Comparison of ENCODE assay signal across 9 cellular contexts in genomic region chr5:10595305-10595677, GRCh38. TPM values are rescaled to one million over a fixed set of nuclear protein-coding genes. Genes with fewer than 3 reads are reported as not detected.
DNase-seq lines count a peak whose midpoint lies in the region; ATAC-seq and TF ChIP-seq lines count a peak whose summit lies in the region.
"Had no signal": no experiment of that assay in that cellular context is flagged by ENCODE, and none has a peak within 500 bp of the region (broad histone marks: within the 10 kb centered on the region; RNA-seq: fewer than 3 reads in every experiment).

No MANE protein-coding gene starts in this region.

- intact Hi-C loops in MCF 10A (cut with micrococcal nuclease) (no loop called here), mucosa of descending colon (cut with DNase I, micrococcal nuclease) (no loop called here)

- H3K27me3 Mint-ChIP-seq in stimulated activated naive CD8-positive, alpha-beta T cell treated with anti-CD3 and anti-CD28 coated beads, Interleukin-15, Interleukin-2, amounts not matched to agents 100 ng/mL and 50 ng/mL, for 24 hours = peaks cover 10% of the 10 kb centered on the region
- no peaks in the 10 kb centered on the region for H3K27me3 Mint-ChIP-seq in MCF 10A (ENCODE audit: insufficient read depth, unreplicated experiment)

- H3K9me3 ChIP-seq in mucosa of descending colon = no peaks in the 10 kb centered on the region

- no peak for DNase-seq in stimulated activated naive CD8-positive, alpha-beta T cell treated with anti-CD3 and anti-CD28 coated beads, Interleukin-15, Interleukin-2, amounts not matched to agents 100 U/mL and 50 U/mL, for 24 hours
- DNase-seq in MCF 10A (ENCODE audit: unreplicated experiment) = peak; percentile 43
- DNase-seq in mucosa of descending colon = no peak
- no peak for DNase-seq in OCI-M1 (lab: John Stamatoyannopoulos, UW)
- DNase-seq in activated naive CD4-positive, alpha-beta T cell treated with anti-CD3 and anti-CD28 coated beads, Interleukin-2, amount 50 U/mL, for 72 hours (ENCODE audit: low spot score in 2 of 2) = no peak
- no peak for DNase-seq in NCI-H345 (lab: John Stamatoyannopoulos, UW)

- peaks cover 21% of the 10 kb centered on the region for H3K9me3 Mint-ChIP-seq in stimulated activated naive CD8-positive, alpha-beta T cell treated with anti-CD3 and anti-CD28 coated beads, Interleukin-15, Interleukin-2, amounts not matched to agents 100 ng/mL and 50 ng/mL, for 24 hours
- no peaks in the 10 kb centered on the region for H3K9me3 Mint-ChIP-seq in MCF 10A (ENCODE audit: unreplicated experiment)
- H3K9me3 Mint-ChIP-seq in activated naive CD4-positive, alpha-beta T cell treated with anti-CD3 and anti-CD28 coated beads, Interleukin-2, amount 50 U/mL, for 72 hours = peaks cover 0 to 9% of the 10 kb centered on the region in 2 donors

- POLR2A ChIA-PET in MCF 10A (lab: Yijun Ruan, JAX) = no interaction called here

- H3K36me3 ChIP-seq in mucosa of descending colon (ENCODE audit: low read depth) = no peaks in the 10 kb centered on the region

- TF ChIP-seq CTCF in MCF 10A (IDR thresholded peaks at IDR 0.05; ENCODE audit: unreplicated experiment) (no peak), mucosa of descending colon (IDR thresholded peaks at IDR 0.05) (no peak)

- no peak for ATAC-seq in stimulated activated naive CD8-positive, alpha-beta T cell treated with anti-CD3 and anti-CD28 coated beads, Interleukin-15, Interleukin-2, amounts not matched to agents 100 U/mL and 50 U/mL, for 24 hours
- peak; percentile 17 for ATAC-seq in mucosa of descending colon
- ATAC-seq in HG03571 (IDR thresholded peaks at IDR 0.05; ENCODE audit: unreplicated experiment) = no peak
- ATAC-seq in activated naive CD4-positive, alpha-beta T cell treated with anti-CD3 and anti-CD28 coated beads, Interleukin-2, amount 50 U/mL, for 72 hours = no peak
- ATAC-seq: naive thymus-derived CD8-positive, alpha-beta T cell had no signal

- peaks cover 33% of the 10 kb centered on the region for H3K36me3 Mint-ChIP-seq in stimulated activated naive CD8-positive, alpha-beta T cell treated with anti-CD3 and anti-CD28 coated beads, Interleukin-15, Interleukin-2, amounts not matched to agents 100 ng/mL and 50 ng/mL, for 24 hours (ENCODE audit: low read depth)
- H3K36me3 Mint-ChIP-seq in MCF 10A (ENCODE audit: insufficient read depth, unreplicated experiment) = no peaks in the 10 kb centered on the region
- peaks cover 5 to 28% of the 10 kb centered on the region in 2 donors for H3K36me3 Mint-ChIP-seq in activated naive CD4-positive, alpha-beta T cell treated with anti-CD3 and anti-CD28 coated beads, Interleukin-2, amount 50 U/mL, for 72 hours

- H3K4me3 ChIP-seq in mucosa of descending colon = no peak overlapping the region

- H3K27ac Mint-ChIP-seq in stimulated activated naive CD8-positive, alpha-beta T cell treated with anti-CD3 and anti-CD28 coated beads, Interleukin-15, Interleukin-2, amounts not matched to agents 100 ng/mL and 50 ng/mL, for 24 hours = peak overlapping the region; percentile 78
- peak overlapping the region; percentile 94 for H3K27ac Mint-ChIP-seq in MCF 10A (ENCODE audit: low read depth, unreplicated experiment)
- peak overlapping the region in 1 of 2 donors; percentile 41 for H3K27ac Mint-ChIP-seq in activated naive CD4-positive, alpha-beta T cell treated with anti-CD3 and anti-CD28 coated beads, Interleukin-2, amount 50 U/mL, for 72 hours

- H3K4me1 ChIP-seq in mucosa of descending colon (ENCODE audit: low read depth) = no peaks in the 10 kb centered on the region

- TSS peak; percentile 91 for BruUV-seq in MCF 10A (replicated peaks; lab: Mats Ljungman, UMichigan)

- peaks cover 75% of the 10 kb centered on the region for H3K4me1 Mint-ChIP-seq in stimulated activated naive CD8-positive, alpha-beta T cell treated with anti-CD3 and anti-CD28 coated beads, Interleukin-15, Interleukin-2, amounts not matched to agents 100 ng/mL and 50 ng/mL, for 24 hours (ENCODE audit: low read depth)
- H3K4me1 Mint-ChIP-seq in MCF 10A (ENCODE audit: insufficient read depth, unreplicated experiment) = peaks cover 47% of the 10 kb centered on the region

- H3K4me3 Mint-ChIP-seq in stimulated activated naive CD8-positive, alpha-beta T cell treated with anti-CD3 and anti-CD28 coated beads, Interleukin-15, Interleukin-2, amounts not matched to agents 100 ng/mL and 50 ng/mL, for 24 hours = no peak overlapping the region
- H3K4me3 Mint-ChIP-seq in MCF 10A (ENCODE audit: unreplicated experiment) = peak overlapping the region; percentile 54

- CTCF ChIA-PET in MCF 10A (lab: Yijun Ruan, JAX) = interaction anchor here (0.6 to 1.5 kb wide), 3 partner anchors 14 to 311 kb away, joined by 3 to 4 read pairs (median 4); no protein-coding TSS in a partner anchor

RNA-seq across cellular contexts. Expression of gene ANKRD33B, which starts 31.4 kb away (rescaled TPM):
- total RNA-seq in MCF 10A (2022) (3.1 TPM in 2 replicates), mucosa of descending colon (1 to 10 TPM in 2 of 3 donors, under 1 TPM in 1; 0.96 to 3.3 (median 1.7) TPM)
- total RNA-seq in activated naive CD4-positive, alpha-beta T cell treated with anti-CD3 and anti-CD28 coated beads, Interleukin-2, amount 50 U/mL, for 72 hours = 1 to 10 TPM; 5.6 TPM
